ENCODE assay signal across 26 cellular contexts in genomic region chr13:48118025-48118424, GRCh38.
"Had no signal": no experiment of that assay in that cellular context is flagged by ENCODE, and none has a peak within 500 bp of the region (broad histone marks: within the 10 kb centered on the region; RNA-seq: fewer than 3 reads in every experiment).

No MANE protein-coding gene starts in this region.

- H3K27me3 ChIP-seq: colonic mucosa, esophagus squamous epithelium, gastrocnemius medialis, heart right ventricle, left lung had no signal

- DNase-seq: cerebellar nuclear complex; colonic mucosa; cortex of kidney; effector CD8-positive, alpha-beta T cell; effector memory CD8-positive, alpha-beta T cell; endodermal cell; erythroblast; esophagus squamous epithelium; foreskin fibroblast; foreskin melanocyte; gastrocnemius medialis; glutamatergic neuron; head of caudate nucleus; heart right ventricle; left cardiac atrium; left lung; left ventricle myocardium superior; mammary epithelial cell; mesenchymal stem cell; midbrain; naive thymus-derived CD4-positive, alpha-beta T cell had no signal

- ATAC-seq: effector memory CD8-positive, alpha-beta T cell; esophagus mucosa; gastrocnemius medialis; heart right ventricle; left cardiac atrium; left lung; left ventricle myocardium superior; naive thymus-derived CD4-positive, alpha-beta T cell had no signal

- FAIRE-seq: endometrium, islet of Langerhans had no signal

- H3K4me1 ChIP-seq: colonic mucosa had no signal

- H3K27ac ChIP-seq: colonic mucosa, epithelial cell of prostate, esophagus squamous epithelium, gastrocnemius medialis, heart right ventricle, left lung had no signal

- H3K9me3 ChIP-seq: colonic mucosa, esophagus squamous epithelium, gastrocnemius medialis, heart right ventricle, left lung had no signal

- H3K36me3 ChIP-seq: colonic mucosa, esophagus squamous epithelium, gastrocnemius medialis, heart right ventricle, left lung had no signal

- H3K4me3 ChIP-seq: colonic mucosa, esophagus squamous epithelium, gastrocnemius medialis, heart right ventricle, left lung, lung had no signal
